26 cellular contexts compared by ENCODE assay signal in the genomic region with DNA sequence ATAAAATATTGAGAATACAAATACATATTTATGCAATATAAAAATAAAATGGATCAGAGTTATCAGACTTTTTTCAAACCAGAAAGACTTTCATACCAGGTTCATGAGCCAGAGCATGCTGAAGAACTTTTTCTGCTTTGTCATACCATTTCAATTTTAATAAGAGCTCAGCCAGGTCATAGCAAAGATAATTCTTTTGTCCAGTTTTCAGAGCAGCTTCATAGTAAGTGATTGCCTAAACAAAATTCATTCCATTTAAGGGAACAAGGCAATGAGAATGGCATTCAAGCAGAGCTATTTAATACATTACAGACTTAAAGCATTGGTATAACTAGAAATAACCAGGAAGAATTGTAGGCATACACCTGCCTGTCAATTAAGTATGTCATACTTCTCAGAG. TPM values are rescaled to one million over a fixed set of nuclear protein-coding genes. Genes with fewer than 3 reads are reported as not detected.
DNase-seq lines count a peak whose midpoint lies in the region; ATAC-seq, FAIRE-seq and TF ChIP-seq lines count a peak whose summit lies in the region.
"Had no signal": no experiment of that assay in that cellular context is flagged by ENCODE, and none has a peak within 500 bp of the region (broad histone marks: within the 10 kb centered on the region; RNA-seq: fewer than 3 reads in every experiment).

No MANE protein-coding gene starts in this region.

- H3K9me3 ChIP-seq in GM23248 (ENCODE audit: low read depth) = no peaks in the 10 kb centered on the region
- H3K9me3 ChIP-seq: pancreas had no signal

- peak overlapping the region; percentile 56 for H3K27ac ChIP-seq in GM23248
- H3K27ac ChIP-seq in brain microvascular endothelial cell = no peak overlapping the region
- H3K27ac ChIP-seq: HL-60, pancreas had no signal

- H3K9me3 Mint-ChIP-seq in activated T-cell treated with anti-CD3 and anti-CD28 coated beads, Interleukin-2, amount 50 U/mL, for 4 hours = no peaks in the 10 kb centered on the region
- H3K9me3 Mint-ChIP-seq: activated CD4-positive, alpha-beta T cell treated with anti-CD3 and anti-CD28 coated beads, Interleukin-2, amount 10 ng/mL, durations not matched to agents 7 days and 5 days; natural killer cell treated with Interleukin-12 subunit alpha and Interleukin-12 subunit beta and Interleukin-15 and Interleukin-18, amount 100 ng/mL, for 72 hours had no signal

- no peaks in the 10 kb centered on the region for H3K27me3 Mint-ChIP-seq in activated T-cell treated with anti-CD3 and anti-CD28 coated beads, Interleukin-2, amount 50 U/mL, for 4 hours (ENCODE audit: low read depth)
- H3K27me3 Mint-ChIP-seq: activated CD4-positive, alpha-beta T cell treated with anti-CD3 and anti-CD28 coated beads, Interleukin-2, amount 10 ng/mL, durations not matched to agents 7 days and 5 days; activated CD8-positive, alpha-beta memory T cell treated with anti-CD3 and anti-CD28 coated beads, Interleukin-2, amount 10 ng/mL, durations not matched to agents 7 days and 5 days; B cell; natural killer cell treated with Interleukin-12 subunit alpha and Interleukin-12 subunit beta and Interleukin-15 and Interleukin-18, amount 100 ng/mL, for 72 hours had no signal

- no peak overlapping the region for H2AFZ ChIP-seq in GM23248

- H3K9me2 ChIP-seq in GM23248 (ENCODE audit: insufficient read depth) = no peaks in the 10 kb centered on the region

- no peak overlapping the region for H3K4me3 ChIP-seq in GM23248
- no peak overlapping the region for H3K4me3 ChIP-seq in brain microvascular endothelial cell (ENCODE audit: low read depth, low read length)
- H3K4me3 ChIP-seq in foreskin fibroblast (ENCODE audit: low read depth in 1 of 2, low read length in 2 of 2) = no peak overlapping the region
- H3K4me3 ChIP-seq: pancreas had no signal

- H3K36me3 ChIP-seq in GM23248 (ENCODE audit: low read depth) (peaks cover 26% of the 10 kb centered on the region), brain microvascular endothelial cell (replicated peaks) (peaks cover 3% of the 10 kb centered on the region)

- in situ Hi-C loops in GM23248 (cut with MboI) (no loop called here), brain microvascular endothelial cell (cut with HindIII; ENCODE audit: low pct_ligation_motif_present, low sequenced_read_pairs) (no loop called here)

- no peak for TF ChIP-seq CTCF in brain microvascular endothelial cell (IDR thresholded peaks at IDR 0.05; ENCODE audit: low read depth, low read length, missing control alignments)
- TF ChIP-seq CTCF in foreskin fibroblast (IDR thresholded peaks at IDR 0.05; ENCODE audit: low read depth, low read length) = no peak
- TF ChIP-seq CTCF in D721Med (IDR thresholded peaks at IDR 0.05; ENCODE audit: insufficient read depth, missing control alignments) = no peak

- 0 out of 2 replicates have a peak, but pooled peaks cover 6% of the 10 kb centered on the region for H3F3A ChIP-seq in GM23248 (ENCODE audit: insufficient read depth)

- no peak for ATAC-seq in activated T-cell treated with anti-CD3 and anti-CD28 coated beads, Interleukin-2, amount 50 U/mL, for 4 hours
- ATAC-seq: activated CD8-positive, alpha-beta memory T cell treated with anti-CD3 and anti-CD28 coated beads, Interleukin-2, amount 10 ng/mL, durations not matched to agents 7 days and 5 days; HCT116; natural killer cell treated with Interleukin-12 subunit alpha and Interleukin-12 subunit beta and Interleukin-15 and Interleukin-18, amount 100 ng/mL, for 72 hours; pancreas had no signal

- H4K20me1 ChIP-seq in GM23248 (ENCODE audit: insufficient read depth) = no peaks in the 10 kb centered on the region

- H3K4me3 Mint-ChIP-seq in activated T-cell treated with anti-CD3 and anti-CD28 coated beads, Interleukin-2, amount 50 U/mL, for 4 hours = no peak overlapping the region
- H3K4me3 Mint-ChIP-seq: activated CD4-positive, alpha-beta T cell treated with anti-CD3 and anti-CD28 coated beads, Interleukin-2, amount 10 ng/mL, durations not matched to agents 7 days and 5 days; activated CD8-positive, alpha-beta memory T cell treated with anti-CD3 and anti-CD28 coated beads, Interleukin-2, amount 10 ng/mL, durations not matched to agents 7 days and 5 days; B cell; natural killer cell treated with Interleukin-12 subunit alpha and Interleukin-12 subunit beta and Interleukin-15 and Interleukin-18, amount 100 ng/mL, for 72 hours had no signal

- no peak overlapping the region for H3K4me2 ChIP-seq in GM23248 (ENCODE audit: unreplicated experiment)

- no peaks in the 10 kb centered on the region for H3K27me3 ChIP-seq in GM23248 (replicated peaks; ENCODE audit: insufficient read depth)
- no peaks in the 10 kb centered on the region for H3K27me3 ChIP-seq in brain microvascular endothelial cell (replicated peaks)
- H3K27me3 ChIP-seq: pancreas had no signal

- H3K9ac ChIP-seq in GM23248 = no peak overlapping the region

- peaks cover 19% of the 10 kb centered on the region for H3K36me3 Mint-ChIP-seq in activated T-cell treated with anti-CD3 and anti-CD28 coated beads, Interleukin-2, amount 50 U/mL, for 4 hours (ENCODE audit: insufficient read depth)

- no peaks in the 10 kb centered on the region for H3K79me2 ChIP-seq in GM23248 (ENCODE audit: insufficient read depth)

- no peak for FAIRE-seq in D721Med (lab: Jason Lieb, UNC)
- FAIRE-seq: GM19239, keratinocyte had no signal

- DNase-seq in GM23248 (peak; percentile 71), brain microvascular endothelial cell (peak; percentile 51), foreskin fibroblast (peak; percentile 41 to 73), ecto neural progenitor cell (ENCODE audit: low spot score) (no peak), D721Med (ENCODE audit: insufficient read length, low spot score) (no peak), NCI-H2029 treated with DMSO at 0.1 percent for 48 hours (lab: John Stamatoyannopoulos, UW) (no peak)
- no peak for DNase-seq in activated T-cell treated with anti-CD3 and anti-CD28 coated beads, Interleukin-2, amount 50 U/mL, for 4 hours
- DNase-seq: activated CD4-positive, alpha-beta T cell treated with anti-CD3 and anti-CD28 coated beads, Interleukin-2, amount 10 ng/mL, durations not matched to agents 7 days and 5 days; activated CD8-positive, alpha-beta memory T cell treated with anti-CD3 and anti-CD28 coated beads, Interleukin-2, amount 10 ng/mL, durations not matched to agents 7 days and 5 days; activated naive CD4-positive, alpha-beta T cell treated with anti-CD3 and anti-CD28 coated beads, Interleukin-2, amount 50 U/mL, for 16 hours; aorta; cerebellar nuclear complex; effector CD4-positive, alpha-beta T cell; midbrain; NCI-H1105 treated with DMSO at 0.1 percent for 48 hours; NCI-H446; NCI-H82; pancreas; stimulated activated naive CD4-positive, alpha-beta T cell treated with Interleukin-2 at 50 U/mL for 16 hours; T-helper 9 cell had no signal

- no peaks in the 10 kb centered on the region for H3K4me1 Mint-ChIP-seq in activated T-cell treated with anti-CD3 and anti-CD28 coated beads, Interleukin-2, amount 50 U/mL, for 4 hours (ENCODE audit: low read depth)
- H3K4me1 Mint-ChIP-seq: activated CD4-positive, alpha-beta T cell treated with anti-CD3 and anti-CD28 coated beads, Interleukin-2, amount 10 ng/mL, durations not matched to agents 7 days and 5 days; activated CD8-positive, alpha-beta memory T cell treated with anti-CD3 and anti-CD28 coated beads, Interleukin-2, amount 10 ng/mL, durations not matched to agents 7 days and 5 days; B cell had no signal

- peaks cover 13% of the 10 kb centered on the region for H3K4me1 ChIP-seq in GM23248 (ENCODE audit: insufficient read depth)

RNA-seq across cellular contexts. Expression of a gene that starts 42.3 kb away (rescaled TPM):
- total RNA-seq in GM23248 (2014; rRNA removed; shearing (Covaris generic)) = 14.9 and 15.3 TPM in 2 replicates
- 6.6 and 7.6 TPM in 2 replicates for polyA plus RNA-seq in GM23248 (2016; fragmentation: Nextera tagmentation; extraction: Ambion mirVana)
- total RNA-seq in activated T-cell treated with anti-CD3 and anti-CD28 coated beads, Interleukin-2, amount 50 U/mL, for 4 hours = 10 to 100 TPM; 13.9 to 18.1 (median 16.3) TPM

Comparison
In these comparisons a context has a peak if more than half of its experiments do, and no peak if none do; other contexts are left out.
1. DNase-seq: peak in GM23248 (single experiment), brain microvascular endothelial cell (single experiment) and foreskin fibroblast (2 of 2); none in ecto neural progenitor cell (single experiment), D721Med (single experiment), activated T-cell treated with anti-CD3 and anti-CD28 coated beads, Interleukin-2, amount 50 U/mL, for 4 hours (single experiment) and NCI-H2029 treated with DMSO at 0.1 percent for 48 hours (single experiment).